In genomic region chr1:21261551-21262281, GRCh38 we compare ENCODE assay signal across 8 cellular contexts. TPM values are rescaled to one million over a fixed set of nuclear protein-coding genes. Genes with fewer than 3 reads are reported as not detected.
DNase-seq lines count a peak whose midpoint lies in the region; ATAC-seq and TF ChIP-seq lines count a peak whose summit lies in the region.

No MANE protein-coding gene starts in this region.

- intact Hi-C loops in activated CD8-positive, alpha-beta T cell treated with anti-CD3 and anti-CD28 coated beads for 36 hours (cut with micrococcal nuclease): no loop called here

- peak overlapping the region; percentile 80 for H3K27ac Mint-ChIP-seq in activated CD8-positive, alpha-beta T cell treated with anti-CD3 and anti-CD28 coated beads for 36 hours

- H3K27me3 Mint-ChIP-seq in activated CD8-positive, alpha-beta T cell treated with anti-CD3 and anti-CD28 coated beads for 36 hours: no peaks in the 10 kb centered on the region

- H3K9me3 Mint-ChIP-seq in activated CD8-positive, alpha-beta T cell treated with anti-CD3 and anti-CD28 coated beads for 36 hours: no peaks in the 10 kb centered on the region

- H3K79me2 ChIP-seq in ACC112 (ENCODE audit: control insufficient read depth, insufficient read depth, low read length, unreplicated experiment): no peaks in the 10 kb centered on the region

- H3K27me3 ChIP-seq in ACC112 (ENCODE audit: insufficient read depth, low read length) (no peaks in the 10 kb centered on the region), BE2C (no peaks in the 10 kb centered on the region)

- no peaks in the 10 kb centered on the region for H3K9me3 ChIP-seq in BE2C

- H3K4me3 ChIP-seq in ACC112 (ENCODE audit: low read depth, low read length) (peak overlapping the region; percentile 65), BE2C (ENCODE audit: low read depth, low read length) (no peak overlapping the region)

- peaks cover 66% of the 10 kb centered on the region for H3K36me3 Mint-ChIP-seq in activated CD8-positive, alpha-beta T cell treated with anti-CD3 and anti-CD28 coated beads for 36 hours (ENCODE audit: low read depth)

- peak; percentile 43 for ATAC-seq in activated CD8-positive, alpha-beta T cell treated with anti-CD3 and anti-CD28 coated beads for 36 hours
- ATAC-seq in GM21825 (IDR thresholded peaks at IDR 0.05; ENCODE audit: unreplicated experiment): no peak
- no peak for ATAC-seq in HG02678 (IDR thresholded peaks at IDR 0.05; ENCODE audit: unreplicated experiment)

- peaks cover 65% of the 10 kb centered on the region for H3K4me1 Mint-ChIP-seq in activated CD8-positive, alpha-beta T cell treated with anti-CD3 and anti-CD28 coated beads for 36 hours (ENCODE audit: low read depth)

- peak; percentile 82 for DNase-seq in HK-2 (ENCODE audit: unreplicated experiment)
- peak; percentile 58 for DNase-seq in activated CD8-positive, alpha-beta T cell treated with anti-CD3 and anti-CD28 coated beads for 36 hours
- peak; percentile 22 for DNase-seq in foreskin melanocyte
- peak; percentile 88 for DNase-seq in non-pigmented ciliary epithelial cell (ENCODE audit: low read depth)
- DNase-seq in BE2C: no peak

- H3K36me3 ChIP-seq in ACC112 (ENCODE audit: insufficient read depth, low read length): no peaks in the 10 kb centered on the region
- H3K36me3 ChIP-seq in BE2C: no peaks in the 10 kb centered on the region

- peak overlapping the region; percentile 99 for H3K27ac ChIP-seq in ACC112 (ENCODE audit: low read depth, low read length)

- no peak overlapping the region for H2AFZ ChIP-seq in ACC112 (ENCODE audit: low read length, unreplicated experiment)

- POLR2A ChIA-PET in activated CD8-positive, alpha-beta T cell treated with anti-CD3 and anti-CD28 coated beads for 36 hours (lab: Charles Lee): interaction anchor here (0.6 to 2.3 kb wide), 9 partner anchors 8 to 86 kb away, joined by 3 to 11 read pairs (median 4); no protein-coding TSS in a partner anchor

- no peak for TF ChIP-seq CTCF in activated CD8-positive, alpha-beta T cell treated with anti-CD3 and anti-CD28 coated beads for 36 hours (IDR thresholded peaks at IDR 0.05)
- no peak for TF ChIP-seq CTCF in BE2C (IDR thresholded peaks at IDR 0.05; ENCODE audit: low read depth, low read length)

- no peak overlapping the region for H3K4me3 Mint-ChIP-seq in activated CD8-positive, alpha-beta T cell treated with anti-CD3 and anti-CD28 coated beads for 36 hours

- H3K4me1 ChIP-seq in ACC112 (ENCODE audit: control insufficient read depth, insufficient read depth, low read length, unreplicated experiment) (peaks cover 21% of the 10 kb centered on the region), BE2C (peaks cover 10% of the 10 kb centered on the region)

- CTCF ChIA-PET in activated CD8-positive, alpha-beta T cell treated with anti-CD3 and anti-CD28 coated beads for 36 hours (lab: Charles Lee): interaction anchor here (0.6 to 9.5 kb wide), 5 partner anchors 9 to 296 kb away, joined by 3 to 177 read pairs (median 4); no protein-coding TSS in a partner anchor

RNA-seq across cellular contexts. Expression of gene ECE1, which starts 28.5 kb away (rescaled TPM):
- 100 to 1,000 TPM; 118 to 127 TPM for total RNA-seq in activated CD8-positive, alpha-beta T cell treated with anti-CD3 and anti-CD28 coated beads for 36 hours
- 52.5 TPM for polyA plus RNA-seq in BE2C (2012; ENCODE audit: insufficient read depth, insufficient read length, low read depth)
